11 cellular contexts compared by ENCODE assay signal in genomic region chr12:124607681-124608425, GRCh38. TPM values are rescaled to one million over a fixed set of nuclear protein-coding genes. Genes with fewer than 3 reads are reported as not detected.
DNase-seq lines count a peak whose midpoint lies in the region; ATAC-seq and TF ChIP-seq lines count a peak whose summit lies in the region.
"Had no signal": no experiment of that assay in that cellular context is flagged by ENCODE, and none has a peak within 500 bp of the region (broad histone marks: within the 10 kb centered on the region; RNA-seq: fewer than 3 reads in every experiment).

No MANE protein-coding gene starts in this region.

- H3K9me2 ChIP-seq in PC-3 (replicated peaks; ENCODE audit: low read length) = no peaks in the 10 kb centered on the region

- H3K79me2 ChIP-seq in PC-3 (ENCODE audit: low read length) = no peaks in the 10 kb centered on the region

- no peaks in the 10 kb centered on the region for H3K36me3 ChIP-seq in PC-3 (ENCODE audit: low read depth, low read length)
- H3K36me3 ChIP-seq in rectal smooth muscle tissue (ENCODE audit: control insufficient read depth, insufficient read depth, low read length) = no peaks in the 10 kb centered on the region
- H3K36me3 ChIP-seq: right lobe of liver had no signal

- POLR2A ChIA-PET in PC-3 (lab: Charles Lee; ENCODE audit: unreplicated experiment) = no interaction called here

- H3K27me3 ChIP-seq in PC-3 (ENCODE audit: low read length) = no peaks in the 10 kb centered on the region
- H3K27me3 ChIP-seq in rectal smooth muscle tissue (ENCODE audit: control insufficient read depth, insufficient read depth, low read length) = no peaks in the 10 kb centered on the region
- H3K27me3 ChIP-seq: right lobe of liver had no signal

- BruUV-seq in PC-3 (replicated peaks; lab: Mats Ljungman, UMichigan) = no TSS peak

- ATAC-seq in PC-3 (peak; percentile 54), esophagus mucosa (peak; percentile 35)
- ATAC-seq: SK-N-SH treated with all-trans-retinoic acid at 6 μM for 48 hours had no signal

- TF ChIP-seq CTCF in PC-3 (conservative IDR thresholded peaks at IDR 0.05; ENCODE audit: low read depth, low read length) = no peak

- 0 out of 2 replicates have a peak overlapping the region, but pooled peaks have one; percentile 38 for H2AFZ ChIP-seq in PC-3 (ENCODE audit: low read length)

- CTCF ChIA-PET in PC-3 (lab: Charles Lee) = interaction anchor here (0.7 kb wide), 1 partner anchor 56 kb away, joined by 3 read pairs; no protein-coding TSS in a partner anchor

- peaks cover 27% of the 10 kb centered on the region for H3K4me1 ChIP-seq in PC-3 (ENCODE audit: insufficient read depth, low read length)
- peaks cover 23% of the 10 kb centered on the region for H3K4me1 ChIP-seq in rectal smooth muscle tissue (ENCODE audit: control insufficient read depth, insufficient read depth, low read length)

- no peaks in the 10 kb centered on the region for H3K9me3 ChIP-seq in PC-3 (ENCODE audit: low read length)
- H3K9me3 ChIP-seq: right lobe of liver had no signal

- peak overlapping the region; percentile 82 for H3K4me2 ChIP-seq in PC-3 (ENCODE audit: low read length)

- H3K4me3 ChIP-seq in PC-3 (ENCODE audit: low read length) (peak overlapping the region; percentile 55; the same call in 1 of the 2 replicates), rectal smooth muscle tissue (ENCODE audit: low read length) (no peak overlapping the region)
- H3K4me3 ChIP-seq: right lobe of liver had no signal

- H3K9ac ChIP-seq in PC-3 (ENCODE audit: low read length) = no peak overlapping the region
- H3K9ac ChIP-seq in rectal smooth muscle tissue (ENCODE audit: low read length) = no peak overlapping the region

- H3F3A ChIP-seq in PC-3 (ENCODE audit: low read length, unreplicated experiment) = peaks cover 6% of the 10 kb centered on the region

- peak; percentile 38 for DNase-seq in ELR (ENCODE audit: low read depth)
- peak; percentile 67 for DNase-seq in PC-3
- no peak for DNase-seq in central memory CD4-positive, alpha-beta T cell
- no peak for DNase-seq in UCSD-AML1 (lab: John Stamatoyannopoulos, UW; ENCODE audit: unreplicated experiment)
- no peak for DNase-seq in HPDE6-E6E7 (ENCODE audit: extremely low spot score)
- DNase-seq in Ammon's horn (ENCODE audit: low spot score) = no peak
- DNase-seq: activated B cell treated with CpG ODN at 0.5 μM for 24 hours had no signal

- H3K27ac ChIP-seq in PC-3 (ENCODE audit: low read length) = peak overlapping the region; percentile 71
- H3K27ac ChIP-seq in rectal smooth muscle tissue (ENCODE audit: low read depth, low read length) = peak overlapping the region; percentile 3
- H3K27ac ChIP-seq: right lobe of liver had no signal

- intact Hi-C loops in PC-3 (cut with micrococcal nuclease) = loop anchor here (2.0 kb wide), 3 partner anchors 29 to 75 kb away; no protein-coding TSS in a partner anchor

- no peaks in the 10 kb centered on the region for H4K20me1 ChIP-seq in PC-3 (ENCODE audit: low read length)

RNA-seq across cellular contexts. Expression of gene NCOR2, which starts 40.4 kb away (rescaled TPM):
- 117 and 218 TPM in 2 replicates for total RNA-seq in PC-3 (2014; rRNA removed)
- 60.3 TPM for total RNA-seq in esophagus mucosa

Comparison
In these comparisons a context has a peak if more than half of its experiments do, and no peak if none do; other contexts are left out.
1. DNase-seq: peak in ELR (single experiment) and PC-3 (single experiment); none in central memory CD4-positive, alpha-beta T cell (single experiment), UCSD-AML1 (single experiment), HPDE6-E6E7 (single experiment) and Ammon's horn (single experiment).